Comparison of ENCODE assay signal across 8 cellular contexts in genomic region chr11:61680622-61681191, GRCh38. TPM values are rescaled to one million over a fixed set of nuclear protein-coding genes. Genes with fewer than 3 reads are reported as not detected.
DNase-seq lines count a peak whose midpoint lies in the region; TF ChIP-seq lines count a peak whose summit lies in the region.

No MANE protein-coding gene starts in this region.

- peak overlapping the region; percentile 67 for H3K4me3 Mint-ChIP-seq in T-helper 2 cell treated with Interferon-gamma antibody and Interleukin-4, amounts not matched to agents 5 μg/mL and 100 μg/mL, for 36 hours

- H3K9me3 Mint-ChIP-seq in T-helper 2 cell treated with Interferon-gamma antibody and Interleukin-4, amounts not matched to agents 5 μg/mL and 100 μg/mL, for 36 hours: no peaks in the 10 kb centered on the region

- H3K9ac ChIP-seq in subcutaneous abdominal adipose tissue (ENCODE audit: low read length in 5 of 5): peak overlapping the region in 3 of 5 donors; percentile 8 to 67 (median 57)

- H3K4me3 ChIP-seq in ascending aorta (peak overlapping the region; percentile 51 to 66), kidney epithelial cell (ENCODE audit: low read depth, low read length) (peak overlapping the region; percentile 45), subcutaneous abdominal adipose tissue (ENCODE audit: low read depth in 1 of 5, low read length in 5 of 5) (peak overlapping the region in 4 of 5 donors; percentile 57 to 75 (median 71))

- peaks cover 2% of the 10 kb centered on the region for H3K4me1 Mint-ChIP-seq in T-helper 2 cell treated with Interferon-gamma antibody and Interleukin-4, amounts not matched to agents 5 μg/mL and 100 μg/mL, for 36 hours (ENCODE audit: low read depth)

- H3K9me3 ChIP-seq in ascending aorta (no peaks in the 10 kb centered on the region), subcutaneous abdominal adipose tissue (ENCODE audit: control insufficient read depth in 5 of 5, low read length in 5 of 5) (no peaks in the 10 kb centered on the region)

- TF ChIP-seq CTCF in ascending aorta (IDR thresholded peaks at IDR 0.05) (no peak), kidney epithelial cell (IDR thresholded peaks at IDR 0.05; ENCODE audit: insufficient read depth, low read length, poor library complexity, severe bottlenecking) (no peak)

- H3K36me3 ChIP-seq in ascending aorta: no peaks in the 10 kb centered on the region
- H3K36me3 ChIP-seq in kidney epithelial cell (ENCODE audit: control insufficient read depth, insufficient read depth, low read length): no peaks in the 10 kb centered on the region
- H3K36me3 ChIP-seq in subcutaneous abdominal adipose tissue (ENCODE audit: control insufficient read depth in 5 of 5, insufficient read depth in 5 of 5, low read length in 5 of 5): no peaks in the 10 kb centered on the region

- DNase-seq in T-helper 2 cell treated with Interferon-gamma antibody and Interleukin-4, amounts not matched to agents 5 μg/mL and 100 μg/mL, for 36 hours (ENCODE audit: low spot score): no peak
- no peak for DNase-seq in T-helper 2 cell
- DNase-seq in ascending aorta (ENCODE audit: low spot score in 2 of 2): no peak
- no peak for DNase-seq in kidney epithelial cell (ENCODE audit: low read depth)
- DNase-seq in RPMI8226: no peak
- no peak for DNase-seq in retina
- DNase-seq in midbrain (lab: John Stamatoyannopoulos, UW): no peak

- H3K36me3 Mint-ChIP-seq in T-helper 2 cell treated with Interferon-gamma antibody and Interleukin-4, amounts not matched to agents 5 μg/mL and 100 μg/mL, for 36 hours (ENCODE audit: low read depth): no peaks in the 10 kb centered on the region

- H3K27ac ChIP-seq in ascending aorta (no peak overlapping the region), subcutaneous abdominal adipose tissue (ENCODE audit: low read depth, low read length) (no peak overlapping the region)

- peaks cover 18% of the 10 kb centered on the region for H3K27me3 Mint-ChIP-seq in T-helper 2 cell treated with Interferon-gamma antibody and Interleukin-4, amounts not matched to agents 5 μg/mL and 100 μg/mL, for 36 hours (ENCODE audit: low read depth)

- H3K27me3 ChIP-seq in ascending aorta (peaks cover 4% of the 10 kb centered on the region), kidney epithelial cell (ENCODE audit: control insufficient read depth, insufficient read depth, low read length) (peaks cover 29% of the 10 kb centered on the region), subcutaneous abdominal adipose tissue (ENCODE audit: control insufficient read depth in 5 of 5, insufficient read depth in 4 of 5, low read length in 5 of 5) (peaks cover 2 to 30% (median 5%) of the 10 kb centered on the region in 5 donors)

- intact Hi-C loops in ascending aorta (cut with DNase I): loop anchor here (1.0 kb wide), 1 partner anchor 53 kb away; no protein-coding TSS in a partner anchor

- peaks cover 0 to 5% of the 10 kb centered on the region in 2 donors for H3K4me1 ChIP-seq in ascending aorta
- peaks cover 17 to 56% (median 47%) of the 10 kb centered on the region in 5 donors for H3K4me1 ChIP-seq in subcutaneous abdominal adipose tissue (ENCODE audit: control insufficient read depth in 5 of 5, insufficient read depth in 5 of 5, low read length in 5 of 5)

- H3K27ac Mint-ChIP-seq in T-helper 2 cell treated with Interferon-gamma antibody and Interleukin-4, amounts not matched to agents 5 μg/mL and 100 μg/mL, for 36 hours: no peak overlapping the region

RNA-seq across cellular contexts. Expression of gene DAGLA, which starts 0.5 kb away (rescaled TPM):
- total RNA-seq in ascending aorta (5.3 TPM), kidney epithelial cell (4.6 and 4.7 TPM in 2 replicates)
